Comparison of ENCODE assay signal across 31 cellular contexts in genomic region chr5:147996379-147996778, GRCh38.
"Had no signal": no experiment of that assay in that cellular context is flagged by ENCODE, and none has a peak within 500 bp of the region (broad histone marks: within the 10 kb centered on the region; RNA-seq: fewer than 3 reads in every experiment).

No MANE protein-coding gene starts in this region.

- H3K4me3 ChIP-seq: adrenal gland, body of pancreas, breast epithelium, MG63, SK-N-MC had no signal

- H3K27me3 ChIP-seq: adrenal gland, body of pancreas, breast epithelium had no signal

- ATAC-seq: activated naive CD4-positive, alpha-beta T cell treated with anti-CD3 and anti-CD28 coated beads, Interleukin-2, amount 50 U/mL, for 72 hours; activated T-cell treated with anti-CD3 and anti-CD28 coated beads, Interleukin-2, amount 50 U/mL, for 4 hours; body of pancreas had no signal

- H3K27ac ChIP-seq: adrenal gland, body of pancreas, breast epithelium, SK-N-MC had no signal

- FAIRE-seq: astrocyte, TTC549 had no signal

- H3K4me1 ChIP-seq: adrenal gland, body of pancreas, breast epithelium had no signal

- DNase-seq: activated CD4-positive, alpha-beta memory T cell treated with anti-CD3 and anti-CD28 coated beads for 36 hours; activated CD4-positive, alpha-beta T cell treated with anti-CD3 and anti-CD28 coated beads for 4 hours; activated CD4-positive, alpha-beta T cell treated with anti-CD3 and anti-CD28 coated beads, Interleukin-2, amount 50 U/mL, for 1 hour; activated CD4-positive, CD25-positive, alpha-beta regulatory T cell treated with anti-CD3 and anti-CD28 coated beads, Interleukin-2, amount 50 U/mL, for 72 hours; activated CD8-positive, alpha-beta memory T cell treated with anti-CD3 and anti-CD28 coated beads, Interleukin-2, amount 50 U/mL, for 4 hours; activated gamma-delta T cell treated with Interleukin-2 at 50 U/mL for 16 hours; activated naive CD4-positive, alpha-beta T cell treated with anti-CD3 and anti-CD28 coated beads for 36 hours; activated T-cell treated with anti-CD3 and anti-CD28 coated beads for 4 hours; activated T-cell treated with anti-CD3 and anti-CD28 coated beads, Interleukin-2, amount 50 U/mL, for 4 hours; adrenal gland; body of pancreas; central memory CD4-positive, alpha-beta T cell; Kasumi-1; KBM-7; MG63; NCI-H1048; NCI-H1105 treated with DMSO at 0.1 percent for 48 hours; NCI-H1436; NCI-H1694; NCI-H1930; NCI-H2081 treated with DMSO at 0.1 percent for 48 hours; NCI-H226; NCI-H446 treated with DMSO at 0.1 percent for 48 hours; NCI-H524; NK-92 treated with Interleukin-12 subunit alpha and Interleukin-12 subunit beta, amount 100 ng/mL, for 24 hours; Right ventricle myocardium superior had no signal

- H3K36me3 ChIP-seq: adrenal gland, breast epithelium, MG63 had no signal
